In the genomic region with DNA sequence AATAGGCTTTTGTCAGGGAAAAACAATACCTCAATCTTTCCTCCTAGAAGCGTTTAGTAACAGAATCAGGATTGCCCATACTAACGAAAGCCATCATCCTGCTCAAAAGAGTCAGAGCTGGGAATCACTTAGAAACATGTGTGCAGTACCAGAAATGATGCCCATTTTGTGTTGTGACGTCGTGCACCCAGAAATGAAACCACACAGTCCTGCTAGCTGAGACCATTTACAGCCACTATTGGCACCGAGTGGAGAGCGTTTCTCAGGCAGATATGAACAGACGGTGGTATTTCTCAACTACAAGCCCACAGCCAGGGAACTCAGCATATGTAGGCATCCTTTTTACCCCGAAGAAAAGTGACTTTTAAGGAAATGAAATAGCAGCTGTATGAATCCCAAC, we compare ENCODE assay signal across 13 cellular contexts.
"Had no signal": no experiment of that assay in that cellular context is flagged by ENCODE, and none has a peak within 500 bp of the region (broad histone marks: within the 10 kb centered on the region; RNA-seq: fewer than 3 reads in every experiment).

No MANE protein-coding gene starts in this region.

- H3K4me1 Mint-ChIP-seq: activated CD4-positive, alpha-beta memory T cell treated with anti-CD3 and anti-CD28 coated beads, Interleukin-2, amount 10 ng/mL, durations not matched to agents 7 days and 5 days; activated naive CD4-positive, alpha-beta T cell treated with anti-CD3 and anti-CD28 coated beads, Interleukin-2, amount 50 U/mL, for 24 hours; stimulated activated effector memory CD8-positive, alpha-beta T cell treated with anti-CD3 and anti-CD28 coated beads, Interleukin-12 subunit alpha, Interleukin-12 subunit beta, amount 100 ng/mL, for 72 hours had no signal

- H3K36me3 Mint-ChIP-seq: activated naive CD4-positive, alpha-beta T cell treated with anti-CD3 and anti-CD28 coated beads, Interleukin-2, amount 50 U/mL, for 24 hours; stimulated activated effector memory CD8-positive, alpha-beta T cell treated with anti-CD3 and anti-CD28 coated beads, Interleukin-12 subunit alpha, Interleukin-12 subunit beta, amount 100 ng/mL, for 72 hours; WTC11 had no signal

- H3K4me3 Mint-ChIP-seq: activated CD4-positive, alpha-beta memory T cell treated with anti-CD3 and anti-CD28 coated beads, Interleukin-2, amount 10 ng/mL, durations not matched to agents 7 days and 5 days; activated naive CD4-positive, alpha-beta T cell treated with anti-CD3 and anti-CD28 coated beads, Interleukin-2, amount 50 U/mL, for 24 hours; activated T-cell treated with anti-CD3 and anti-CD28 coated beads, Interleukin-2, amount 50 U/mL, for 24 hours; stimulated activated effector memory CD8-positive, alpha-beta T cell treated with anti-CD3 and anti-CD28 coated beads, Interleukin-12 subunit alpha, Interleukin-12 subunit beta, amount 100 ng/mL, for 72 hours; WTC11 had no signal

- H3K27ac Mint-ChIP-seq: activated CD4-positive, alpha-beta memory T cell treated with anti-CD3 and anti-CD28 coated beads, Interleukin-2, amount 10 ng/mL, durations not matched to agents 7 days and 5 days; activated naive CD4-positive, alpha-beta T cell treated with anti-CD3 and anti-CD28 coated beads, Interleukin-2, amount 50 U/mL, for 24 hours; activated T-cell treated with anti-CD3 and anti-CD28 coated beads, Interleukin-2, amount 50 U/mL, for 24 hours; stimulated activated effector memory CD8-positive, alpha-beta T cell treated with anti-CD3 and anti-CD28 coated beads, Interleukin-12 subunit alpha, Interleukin-12 subunit beta, amount 100 ng/mL, for 72 hours; WTC11 had no signal

- ATAC-seq: gastroesophageal sphincter; heart right ventricle; left colon; lower lobe of right lung; stimulated activated effector memory CD8-positive, alpha-beta T cell treated with anti-CD3 and anti-CD28 coated beads, Interleukin-12 subunit alpha, Interleukin-12 subunit beta, amount 100 ng/mL, for 72 hours; WTC11 had no signal

- DNase-seq: activated CD4-positive, alpha-beta memory T cell treated with anti-CD3 and anti-CD28 coated beads, Interleukin-2, amount 10 ng/mL, durations not matched to agents 7 days and 5 days; activated CD4-positive, alpha-beta T cell treated with anti-CD3 and anti-CD28 coated beads for 4 hours; activated effector memory CD4-positive, alpha-beta T cell treated with Interleukin-2 at 50 U/mL for 16 hours; activated T-cell treated with anti-CD3 and anti-CD28 coated beads, Interleukin-2, amount 50 U/mL, for 24 hours; adrenal gland; erythroblast; heart right ventricle; left colon; lower lobe of right lung had no signal

- H3K9me3 Mint-ChIP-seq: activated naive CD4-positive, alpha-beta T cell treated with anti-CD3 and anti-CD28 coated beads, Interleukin-2, amount 50 U/mL, for 24 hours; WTC11 had no signal

- H3K27me3 Mint-ChIP-seq: activated CD4-positive, alpha-beta memory T cell treated with anti-CD3 and anti-CD28 coated beads, Interleukin-2, amount 10 ng/mL, durations not matched to agents 7 days and 5 days; activated naive CD4-positive, alpha-beta T cell treated with anti-CD3 and anti-CD28 coated beads, Interleukin-2, amount 50 U/mL, for 24 hours; activated T-cell treated with anti-CD3 and anti-CD28 coated beads, Interleukin-2, amount 50 U/mL, for 24 hours had no signal
